Comparison of ENCODE assay signal across 12 cellular contexts in the genomic region with DNA sequence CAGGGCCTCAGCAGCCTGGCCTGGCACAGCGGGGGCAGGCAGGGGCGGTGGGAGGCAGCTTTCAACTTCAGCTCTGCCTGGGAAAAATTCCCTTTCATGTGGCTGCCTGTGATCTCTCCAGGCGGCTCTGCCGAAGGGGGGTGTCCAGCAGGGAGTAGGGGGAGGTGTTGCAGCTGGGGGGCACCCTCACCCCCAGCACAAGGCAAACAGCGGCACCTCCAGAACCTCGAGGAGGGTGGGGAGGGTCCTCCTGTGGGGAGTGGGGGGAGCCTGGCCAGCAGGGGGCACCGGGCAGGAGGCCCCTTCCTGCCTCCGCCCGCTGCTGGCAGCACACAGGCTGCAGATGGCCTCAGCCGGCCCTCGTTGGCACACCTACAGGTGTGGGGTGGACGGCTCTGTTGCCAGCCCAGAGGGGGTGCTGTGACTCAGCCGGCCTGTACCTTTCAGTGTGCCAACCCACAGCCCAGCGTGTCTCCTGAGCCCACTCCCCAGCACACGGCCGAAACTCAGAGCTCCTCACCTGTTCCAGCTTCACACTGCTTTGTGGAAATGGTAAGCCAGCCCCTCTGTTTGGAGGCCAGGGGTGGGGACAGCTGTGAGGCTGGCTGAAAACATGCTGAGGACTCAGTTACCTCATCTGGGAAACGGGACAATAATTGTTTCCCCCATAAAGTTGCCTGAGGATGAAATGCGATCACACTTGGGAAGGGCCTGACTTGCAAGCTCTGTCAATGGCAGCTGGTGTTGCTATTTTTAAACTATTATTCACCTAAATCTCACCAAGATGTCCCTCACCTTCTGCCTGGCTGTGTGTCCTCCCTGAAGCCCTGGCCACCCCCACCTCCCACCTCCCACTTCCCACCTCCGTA. TPM values are rescaled to one million over a fixed set of nuclear protein-coding genes. Genes with fewer than 3 reads are reported as not detected.
DNase-seq lines count a peak whose midpoint lies in the region; ATAC-seq and TF ChIP-seq lines count a peak whose summit lies in the region.
"Had no signal": no experiment of that assay in that cellular context is flagged by ENCODE, and none has a peak within 500 bp of the region (broad histone marks: within the 10 kb centered on the region; RNA-seq: fewer than 3 reads in every experiment).

No MANE protein-coding gene starts in this region.

- H3K4me3 Mint-ChIP-seq in natural killer cell (no peak overlapping the region), type B pancreatic cell (no peak overlapping the region)
- no peak overlapping the region for H3K4me3 Mint-ChIP-seq in natural killer cell treated with Interleukin-12 subunit alpha and Interleukin-12 subunit beta and Interleukin-15 and Interleukin-18, amount 100 ng/mL, for 72 hours
- H3K4me3 Mint-ChIP-seq: activated CD4-positive, alpha-beta T cell treated with anti-CD3 and anti-CD28 coated beads for 36 hours had no signal

- in situ Hi-C loops in astrocyte of the spinal cord (cut with HindIII; ENCODE audit: low sequenced_read_pairs): no loop called here

- no peaks in the 10 kb centered on the region for H3K27me3 Mint-ChIP-seq in natural killer cell (ENCODE audit: low read depth in 2 of 2)
- no peaks in the 10 kb centered on the region for H3K27me3 Mint-ChIP-seq in natural killer cell treated with Interleukin-12 subunit alpha and Interleukin-12 subunit beta and Interleukin-15 and Interleukin-18, amount 100 ng/mL, for 72 hours
- H3K27me3 Mint-ChIP-seq in type B pancreatic cell: no peaks in the 10 kb centered on the region
- H3K27me3 Mint-ChIP-seq: activated CD4-positive, alpha-beta T cell treated with anti-CD3 and anti-CD28 coated beads for 36 hours had no signal

- TF ChIP-seq CTCF in natural killer cell (IDR thresholded peaks at IDR 0.05) (no peak), astrocyte of the spinal cord (IDR thresholded peaks at IDR 0.05; ENCODE audit: low read depth, low read length) (peak; percentile 23), type B pancreatic cell (conservative IDR thresholded peaks at IDR 0.05) (peak; percentile 27), mucosa of descending colon (IDR thresholded peaks at IDR 0.05) (no peak)

- H3K36me3 ChIP-seq in mucosa of descending colon (ENCODE audit: low read depth): no peaks in the 10 kb centered on the region

- H3K27me3 ChIP-seq in layer of hippocampus (ENCODE audit: control insufficient read depth, insufficient read depth, low read length): no peaks in the 10 kb centered on the region

- no peak overlapping the region for H3K4me3 ChIP-seq in astrocyte of the spinal cord (ENCODE audit: low read depth, low read length)
- no peak overlapping the region for H3K4me3 ChIP-seq in mucosa of descending colon

- H3K4me1 ChIP-seq in mucosa of descending colon (ENCODE audit: low read depth): peaks cover 8% of the 10 kb centered on the region
- H3K4me1 ChIP-seq: foreskin keratinocyte had no signal

- peak overlapping the region; percentile 84 to 85 for H3K27ac Mint-ChIP-seq in natural killer cell
- peak overlapping the region in 1 of 2 donors; percentile 92 for H3K27ac Mint-ChIP-seq in natural killer cell treated with Interleukin-12 subunit alpha and Interleukin-12 subunit beta and Interleukin-15 and Interleukin-18, amount 100 ng/mL, for 72 hours
- H3K27ac Mint-ChIP-seq in type B pancreatic cell: no peak overlapping the region
- H3K27ac Mint-ChIP-seq: activated CD4-positive, alpha-beta T cell treated with anti-CD3 and anti-CD28 coated beads for 36 hours had no signal

- H3K9me3 ChIP-seq in mucosa of descending colon: no peaks in the 10 kb centered on the region

- H3K9me3 Mint-ChIP-seq in natural killer cell (no peaks in the 10 kb centered on the region), type B pancreatic cell (no peaks in the 10 kb centered on the region)
- H3K9me3 Mint-ChIP-seq in natural killer cell treated with Interleukin-12 subunit alpha and Interleukin-12 subunit beta and Interleukin-15 and Interleukin-18, amount 100 ng/mL, for 72 hours: no peaks in the 10 kb centered on the region

- ATAC-seq in natural killer cell: peak in 2 of 3 donors; percentile 5 to 8
- no peak for ATAC-seq in natural killer cell treated with Interleukin-12 subunit alpha and Interleukin-12 subunit beta and Interleukin-15 and Interleukin-18, amount 100 ng/mL, for 72 hours
- ATAC-seq in mucosa of descending colon: no peak
- ATAC-seq: activated CD4-positive, alpha-beta T cell treated with anti-CD3 and anti-CD28 coated beads for 36 hours; foreskin keratinocyte had no signal

- DNase-seq in natural killer cell: no peak
- no peak for DNase-seq in natural killer cell treated with Interleukin-12 subunit alpha and Interleukin-12 subunit beta and Interleukin-15 and Interleukin-18, amount 100 ng/mL, for 72 hours (ENCODE audit: low spot score)
- no peak for DNase-seq in astrocyte of the spinal cord (ENCODE audit: low read depth, low spot score)
- no peak for DNase-seq in type B pancreatic cell (ENCODE audit: extremely low spot score, unreplicated experiment)
- DNase-seq in mucosa of descending colon: no peak
- no peak for DNase-seq in DMS114 treated with DMSO at 0.1 percent for 48 hours (lab: John Stamatoyannopoulos, UW; ENCODE audit: unreplicated experiment)
- no peak for DNase-seq in HPDE6-E6E7 (ENCODE audit: extremely low spot score)
- DNase-seq: activated CD4-positive, alpha-beta T cell treated with anti-CD3 and anti-CD28 coated beads for 36 hours; foreskin keratinocyte; GOT3; stimulated activated CD4-positive, alpha-beta T cell treated with anti-CD3 and anti-CD28 coated beads, Interleukin-2, amount 100 ng/mL, for 24 hours had no signal

- H3K27ac ChIP-seq in layer of hippocampus (ENCODE audit: low read depth, low read length): peak overlapping the region; percentile 98
- H3K27ac ChIP-seq: foreskin keratinocyte had no signal

- H3K4me1 Mint-ChIP-seq in natural killer cell: peaks cover 50 to 65% of the 10 kb centered on the region in 2 donors
- peaks cover 24 to 43% of the 10 kb centered on the region in 2 donors for H3K4me1 Mint-ChIP-seq in natural killer cell treated with Interleukin-12 subunit alpha and Interleukin-12 subunit beta and Interleukin-15 and Interleukin-18, amount 100 ng/mL, for 72 hours (ENCODE audit: low read depth in 2 of 2)
- H3K4me1 Mint-ChIP-seq in type B pancreatic cell (ENCODE audit: unreplicated experiment): peaks cover 39% of the 10 kb centered on the region

- H3K36me3 Mint-ChIP-seq in natural killer cell: no peaks in the 10 kb centered on the region
- no peaks in the 10 kb centered on the region for H3K36me3 Mint-ChIP-seq in natural killer cell treated with Interleukin-12 subunit alpha and Interleukin-12 subunit beta and Interleukin-15 and Interleukin-18, amount 100 ng/mL, for 72 hours
- H3K36me3 Mint-ChIP-seq in type B pancreatic cell: peaks cover 11% of the 10 kb centered on the region

- intact Hi-C loops in natural killer cell (cut with micrococcal nuclease): loop anchor here (2.0 kb wide), 1 partner anchor 14 kb away; no protein-coding TSS in a partner anchor
- intact Hi-C loops in mucosa of descending colon (cut with DNase I, micrococcal nuclease): no loop called here

RNA-seq across cellular contexts. Expression of a gene that starts 37.0 kb away (rescaled TPM):
- total RNA-seq in natural killer cell (100 to 1,000 TPM in 1 of 3 donors, 10 to 100 TPM in 2; 75.6 to 124 (median 84.8) TPM), type B pancreatic cell (ENCODE audit: low replicate concordance) (46.7 and 58.6 TPM in 2 replicates), mucosa of descending colon (10 to 100 TPM; 28.1 to 31.0 (median 28.3) TPM)
- total RNA-seq in natural killer cell treated with Interleukin-12 subunit alpha and Interleukin-12 subunit beta and Interleukin-15 and Interleukin-18, amount 100 ng/mL, for 72 hours: 1 to 10 TPM; 4.7 to 9.0 TPM

Comparison
In these comparisons a context has a peak if more than half of its experiments do, and no peak if none do; other contexts are left out.
1. ATAC-seq: peak in natural killer cell (2 of 3); none in natural killer cell treated with Interleukin-12 subunit alpha and Interleukin-12 subunit beta and Interleukin-15 and Interleukin-18, amount 100 ng/mL, for 72 hours (0 of 2) and mucosa of descending colon (single experiment).
2. CTCF ChIP-seq: peak in astrocyte of the spinal cord (single experiment) and type B pancreatic cell (single experiment); none in natural killer cell (single experiment) and mucosa of descending colon (single experiment).